14 cellular contexts compared by ENCODE assay signal in genomic region chr22:27724706-27725105, GRCh38.
"Had no signal": no experiment of that assay in that cellular context is flagged by ENCODE, and none has a peak within 500 bp of the region (broad histone marks: within the 10 kb centered on the region; RNA-seq: fewer than 3 reads in every experiment).

No MANE protein-coding gene starts in this region.

- H3K9me3 ChIP-seq: breast epithelium, esophagus squamous epithelium, gastroesophageal sphincter, left lung, pancreas, stomach, thyroid gland had no signal

- ATAC-seq: gastroesophageal sphincter, left lung, pancreas had no signal

- H3K27me3 ChIP-seq: breast epithelium, esophagus squamous epithelium, gastroesophageal sphincter, left lung, pancreas, stomach, thyroid gland had no signal

- H3K4me3 ChIP-seq: breast epithelium, esophagus squamous epithelium, gastroesophageal sphincter, left lung, pancreas, stomach, thyroid gland had no signal

- H3K36me3 ChIP-seq: breast epithelium, esophagus squamous epithelium, gastroesophageal sphincter, left lung, pancreas, stomach, thyroid gland had no signal

- H3K4me1 ChIP-seq: breast epithelium, pancreas had no signal

- H3K27ac ChIP-seq: breast epithelium, gastroesophageal sphincter, pancreas, stomach, thyroid gland had no signal

- DNase-seq: activated CD4-positive, alpha-beta T cell treated with anti-CD3 and anti-CD28 coated beads, Interleukin-2, amount 50 U/mL, for 1 hour; activated CD4-positive, CD25-positive, alpha-beta regulatory T cell; activated T-cell treated with anti-CD3 and anti-CD28 coated beads for 4 hours; amygdala; esophagus squamous epithelium; islet precursor cell; left lung; pancreas; retina; stomach; T-helper 2 cell; thyroid gland had no signal
